In genomic region chr1:2274231-2274967, GRCh38 we compare ENCODE assay signal across 13 cellular contexts. TPM values are rescaled to one million over a fixed set of nuclear protein-coding genes. Genes with fewer than 3 reads are reported as not detected.
DNase-seq lines count a peak whose midpoint lies in the region; ATAC-seq, FAIRE-seq and TF ChIP-seq lines count a peak whose summit lies in the region.
"Had no signal": no experiment of that assay in that cellular context is flagged by ENCODE, and none has a peak within 500 bp of the region (broad histone marks: within the 10 kb centered on the region; RNA-seq: fewer than 3 reads in every experiment).

No MANE protein-coding gene starts in this region.

- H3K4me3 ChIP-seq in heart left ventricle (no peak overlapping the region), heart right ventricle (no peak overlapping the region), prostate gland (no peak overlapping the region), colonic mucosa (no peak overlapping the region), small intestine (ENCODE audit: low read depth in 1 of 2, low read length in 2 of 2) (no peak overlapping the region)

- H3K9ac ChIP-seq in colonic mucosa (ENCODE audit: low read depth in 2 of 2, low read length in 2 of 2) = no peak overlapping the region

- no peak for FAIRE-seq in small intestine (lab: Jason Lieb, UNC)

- intact Hi-C loops in heart left ventricle (cut with DNase I) = loop anchor here in 3 of 10 donors (5.0 kb wide), 2 partner anchors 37 to 42 kb away; no protein-coding TSS in a partner anchor
- intact Hi-C loops in Right ventricle myocardium superior (cut with DNase I) = no loop called here
- intact Hi-C loops in heart right ventricle (cut with DNase I) = no loop called here
- intact Hi-C loops in prostate gland (cut with DNase I) = loop anchor here (5.0 kb wide), 2 partner anchors 38 to 42 kb away; no protein-coding TSS in a partner anchor
- intact Hi-C loops in colonic mucosa (cut with DNase I) = no loop called here

- H3K27ac ChIP-seq in heart left ventricle (peak overlapping the region in 11 of 12 donors; percentile 36 to 77 (median 66)), heart right ventricle (peak overlapping the region in 9 of 10 donors; percentile 1 to 80 (median 67)), prostate gland (peak overlapping the region; percentile 47 to 52), colonic mucosa (no peak overlapping the region), small intestine (ENCODE audit: low read depth in 1 of 2, low read length in 1 of 2) (peak overlapping the region in 1 of 2 donors; percentile 37)

- ATAC-seq in heart left ventricle (no peak), Right ventricle myocardium superior (ENCODE audit: poor library complexity) (no peak), heart right ventricle (no peak), HG03457 (IDR thresholded peaks at IDR 0.05; ENCODE audit: unreplicated experiment) (no peak)

- H3K36me3 ChIP-seq in heart left ventricle = peaks cover 0 to 7% (median 0%) of the 10 kb centered on the region in 9 donors
- peaks cover 0 to 3% (median 0%) of the 10 kb centered on the region in 9 donors for H3K36me3 ChIP-seq in heart right ventricle
- H3K36me3 ChIP-seq in prostate gland = no peaks in the 10 kb centered on the region
- H3K36me3 ChIP-seq in colonic mucosa = no peaks in the 10 kb centered on the region
- no peaks in the 10 kb centered on the region for H3K36me3 ChIP-seq in small intestine (ENCODE audit: control insufficient read depth in 2 of 2, insufficient read depth in 2 of 2, low read length in 2 of 2)

- DNase-seq in heart left ventricle (peak in 2 of 5 donors; percentile 36 to 63), Right ventricle myocardium superior (no peak), heart right ventricle (no peak), prostate gland (ENCODE audit: low spot score) (no peak), colonic mucosa (no peak), small intestine (no peak), NCI-H1694 (lab: John Stamatoyannopoulos, UW) (no peak)
- DNase-seq: activated naive CD4-positive, alpha-beta T cell treated with anti-CD3 and anti-CD28 coated beads, Interleukin-2, amount 10 ng/mL, durations not matched to agents 7 days and 5 days; HFFc6; NCI-H1436 treated with DMSO at 0.1 percent for 48 hours; posterior cingulate gyrus; substantia nigra had no signal

- no peaks in the 10 kb centered on the region for H3K27me3 ChIP-seq in heart left ventricle
- H3K27me3 ChIP-seq in heart right ventricle = no peaks in the 10 kb centered on the region
- no peaks in the 10 kb centered on the region for H3K27me3 ChIP-seq in prostate gland (replicated peaks; ENCODE audit: insufficient read depth)
- no peaks in the 10 kb centered on the region for H3K27me3 ChIP-seq in colonic mucosa
- no peaks in the 10 kb centered on the region for H3K27me3 ChIP-seq in small intestine (ENCODE audit: control insufficient read depth in 2 of 2, insufficient read depth in 2 of 2, low read length in 2 of 2)

- peaks cover 31 to 100% (median 97%) of the 10 kb centered on the region in 12 donors for H3K4me1 ChIP-seq in heart left ventricle
- H3K4me1 ChIP-seq in heart right ventricle = peaks cover 81 to 100% (median 98%) of the 10 kb centered on the region in 9 donors
- peaks cover 38% of the 10 kb centered on the region for H3K4me1 ChIP-seq in prostate gland (replicated peaks)
- H3K4me1 ChIP-seq in colonic mucosa = peaks cover 34% of the 10 kb centered on the region
- H3K4me1 ChIP-seq in small intestine (ENCODE audit: control insufficient read depth in 2 of 2, insufficient read depth in 1 of 2, low read depth in 1 of 2, low read length in 1 of 2) = peaks cover 6 to 37% of the 10 kb centered on the region in 2 donors

- TF ChIP-seq POLR2A in heart left ventricle (IDR thresholded peaks at IDR 0.05) = no peak
- TF ChIP-seq POLR2A in prostate gland (IDR thresholded peaks at IDR 0.05) = no peak

- no peaks in the 10 kb centered on the region for H3K9me3 ChIP-seq in heart left ventricle
- no peaks in the 10 kb centered on the region for H3K9me3 ChIP-seq in heart right ventricle
- no peaks in the 10 kb centered on the region for H3K9me3 ChIP-seq in prostate gland
- H3K9me3 ChIP-seq in colonic mucosa = no peaks in the 10 kb centered on the region
- no peaks in the 10 kb centered on the region for H3K9me3 ChIP-seq in small intestine (ENCODE audit: control insufficient read depth, low read depth)

- no peak for TF ChIP-seq CTCF in heart left ventricle (IDR thresholded peaks at IDR 0.05)
- TF ChIP-seq CTCF in heart right ventricle (IDR thresholded peaks at IDR 0.05) = peak in 2 of 9 donors; percentile 5 to 17
- no peak for TF ChIP-seq CTCF in prostate gland (IDR thresholded peaks at IDR 0.05)
- TF ChIP-seq CTCF in colonic mucosa (IDR thresholded peaks at IDR 0.05) = no peak

- WGBS in heart left ventricle, 4 donors = 67 to 74% (median 68%) methylated on average over 13 to 25 of the region's 25 CpGs
- WGBS in heart right ventricle, 2 donors = 68 to 79% methylated on average over 25 of the region's 25 CpGs
- 58% methylated on average over 23 of the region's 25 CpGs for WGBS in prostate gland
- 71 to 93% (median 87%) methylated on average over 25 of the region's 25 CpGs for WGBS in small intestine, 3 donors

RNA-seq across cellular contexts. Expression of gene SKI, which starts 46.3 kb away (rescaled TPM):
- total RNA-seq in heart left ventricle = 10 to 100 TPM; 28.8 to 52.7 (median 41.3) TPM
- 10 to 100 TPM; 16.9 to 28.7 TPM for polyA plus RNA-seq in heart left ventricle
- total RNA-seq in Right ventricle myocardium superior = 35.1 TPM
- total RNA-seq in heart right ventricle = 10 to 100 TPM; 29.4 to 50.9 (median 38.3) TPM
- 10 to 100 TPM; 13.8 to 16.6 TPM for polyA plus RNA-seq in heart right ventricle
- 100 to 1,000 TPM in 1 of 2 donors, 10 to 100 TPM in 1; 46.2 to 114 TPM for total RNA-seq in prostate gland
- total RNA-seq in colonic mucosa = 10 to 100 TPM; 31.0 to 36.1 TPM
- polyA plus RNA-seq in small intestine = 10 to 100 TPM in 1 of 3 donors, 1 to 10 TPM in 2; 4.2 to 17.8 (median 5.4) TPM
